In genomic region chrX:155458477-155458876, GRCh38 we compare ENCODE assay signal across 8 cellular contexts. TPM values are rescaled to one million over a fixed set of nuclear protein-coding genes. Genes with fewer than 3 reads are reported as not detected.
DNase-seq lines count a peak whose midpoint lies in the region; ATAC-seq and TF ChIP-seq lines count a peak whose summit lies in the region.
"Not testable (repeated sequence)": the region's sequence is repeated elsewhere in the genome, so short reads cannot be mapped to it uniquely, and the experiment has no call there.

TSS of gene F8A3 (minus strand) at chrX:155458620. CDS start at chrX:155458600, 20 bp downstream.

- not testable (repeated sequence) for H3K9me3 Mint-ChIP-seq in T-cell

- H3K36me3 ChIP-seq in body of pancreas (replicated peaks in 1 of 2; ENCODE audit: insufficient read depth in 1 of 2, low read depth in 2 of 2); upper lobe of right lung: not testable (repeated sequence)

- ATAC-seq in GM18909 (IDR thresholded peaks at IDR 0.05; ENCODE audit: poor library complexity, unreplicated experiment) = peak; percentile 84
- ATAC-seq in GM21526 (IDR thresholded peaks at IDR 0.05; ENCODE audit: low FRiP score, unreplicated experiment) = peak; percentile 77
- peak; percentile 65 for ATAC-seq in HG02870 (IDR thresholded peaks at IDR 0.05; ENCODE audit: unreplicated experiment)
- ATAC-seq in HG03342 (IDR thresholded peaks at IDR 0.05; ENCODE audit: unreplicated experiment) = peak; percentile 71
- ATAC-seq in T-cell (replicated peaks in 1 of 4) = peak; percentile 79 to 83 (median 81)
- peak; percentile 82 for ATAC-seq in body of pancreas
- ATAC-seq in upper lobe of right lung = peak; percentile 92

- H3K27ac ChIP-seq in body of pancreas, upper lobe of right lung: not testable (repeated sequence)

- not testable (repeated sequence) for H3K4me3 Mint-ChIP-seq in T-cell

- not testable (repeated sequence) for H3K27ac Mint-ChIP-seq in T-cell

- H3K9me3 ChIP-seq in body of pancreas, upper lobe of right lung: not testable (repeated sequence)

- H3K4me3 ChIP-seq in body of pancreas, upper lobe of right lung: not testable (repeated sequence)

- H3K27me3 ChIP-seq in body of pancreas, upper lobe of right lung: not testable (repeated sequence)

- POLR2A ChIA-PET in T-cell (lab: Charles Lee) = not testable (repeated sequence)

- H3K4me1 Mint-ChIP-seq in T-cell = not testable (repeated sequence)

- not testable (repeated sequence) for DNase-seq in T-cell; body of pancreas; mucosa of gallbladder (ENCODE audit: low spot score); upper lobe of right lung

- H3K36me3 Mint-ChIP-seq in T-cell = not testable (repeated sequence)

- TF ChIP-seq POLR2A in body of pancreas (IDR thresholded peaks at IDR 0.05) = not testable (repeated sequence)

- intact Hi-C loops in body of pancreas (cut with DNase I); upper lobe of right lung (cut with DNase I): not testable (repeated sequence)

- not testable (repeated sequence) for TF ChIP-seq CTCF in body of pancreas (IDR thresholded peaks at IDR 0.05); upper lobe of right lung (IDR thresholded peaks at IDR 0.05)

- not testable (repeated sequence) for H3K27me3 Mint-ChIP-seq in T-cell

- WGBS in body of pancreas, 2 donors = no CpG with 5 or more reads among the region's 50 CpGs

- CTCF ChIA-PET in T-cell (lab: Charles Lee) = not testable (repeated sequence)

- not testable (repeated sequence) for H3K4me1 ChIP-seq in body of pancreas, upper lobe of right lung

RNA-seq across cellular contexts. Expression of gene F8A3, which starts in this region (rescaled TPM):
- 10 to 100 TPM in 2 of 5 donors, 1 to 10 TPM in 2, not detected in 1; 1.6 to 17.0 (median 11.1) TPM for total RNA-seq in T-cell
- 10 to 100 TPM in 1 of 2 donors, not detected in 1; 17.1 TPM for total RNA-seq in body of pancreas
- 11.1 TPM for total RNA-seq in mucosa of gallbladder
- total RNA-seq in upper lobe of right lung = not detected

Comparison
In these comparisons a context has a peak if more than half of its experiments do, and no peak if none do; other contexts are left out.
1. Peak in ATAC-seq in upper lobe of right lung; RNA of the gene not detected or under 1 TPM.